In genomic region chr13:34750078-34750703, GRCh38 we compare ENCODE assay signal across 7 cellular contexts.
A peak's percentile ranks its signal among the peaks of the same experiment; 100 is the strongest.
DNase-seq lines count a peak whose midpoint lies in the region; ATAC-seq and TF ChIP-seq lines count a peak whose summit lies in the region.

No MANE protein-coding gene starts in this region.

- H3K9ac ChIP-seq in endodermal cell (ENCODE audit: extremely low read depth, low read length, poor library complexity, severe bottlenecking) = peak overlapping the region; percentile 38

- H3K4me3 ChIP-seq in endodermal cell (ENCODE audit: low read length) = peak overlapping the region; percentile 62
- H3K4me3 ChIP-seq in aorta (ENCODE audit: low read length in 2 of 2) = peak overlapping the region in 1 of 2 donors; percentile 39

- H3K4me1 Mint-ChIP-seq in endodermal cell = peaks cover 55% of the 10 kb centered on the region

- H3K36me3 ChIP-seq in endodermal cell (ENCODE audit: control insufficient read depth, insufficient read depth, low read length) = no peaks in the 10 kb centered on the region
- no peaks in the 10 kb centered on the region for H3K36me3 ChIP-seq in aorta (ENCODE audit: control insufficient read depth in 1 of 2, insufficient read depth in 2 of 2, low read length in 1 of 2)

- peak overlapping the region; percentile 67 for H3K27ac ChIP-seq in endodermal cell (ENCODE audit: low read depth, low read length)
- H3K27ac ChIP-seq in aorta (ENCODE audit: low read depth in 1 of 2, low read length in 2 of 2) = no peak overlapping the region

- H3K9me3 ChIP-seq in endodermal cell (ENCODE audit: control insufficient read depth, low read length) = peaks cover 12% of the 10 kb centered on the region
- no peaks in the 10 kb centered on the region for H3K9me3 ChIP-seq in aorta (ENCODE audit: control insufficient read depth, low read length)

- ATAC-seq in GM21529 (IDR thresholded peaks at IDR 0.05; ENCODE audit: unreplicated experiment) = peak; percentile 55
- no peak for ATAC-seq in left lobe of liver
- no peak for ATAC-seq in aorta (ENCODE audit: low FRiP score)

- intact Hi-C loops in aorta (cut with DNase I) = no loop called here

- H3K9me3 Mint-ChIP-seq in endodermal cell = peaks cover 20% of the 10 kb centered on the region

- H3K4me1 ChIP-seq in endodermal cell (ENCODE audit: control insufficient read depth, insufficient read depth, low read length) = peaks cover 17% of the 10 kb centered on the region
- peaks cover 0 to 2% of the 10 kb centered on the region in 2 donors for H3K4me1 ChIP-seq in aorta (ENCODE audit: control insufficient read depth in 1 of 2, insufficient read depth in 2 of 2, low read length in 2 of 2)

- H3K4me3 Mint-ChIP-seq in endodermal cell = peak overlapping the region; percentile 49

- no peaks in the 10 kb centered on the region for H3K36me3 Mint-ChIP-seq in endodermal cell (ENCODE audit: low read depth)

- H3K27me3 ChIP-seq in endodermal cell (ENCODE audit: control insufficient read depth, insufficient read depth, low read length, poor library complexity, severe bottlenecking) = no peaks in the 10 kb centered on the region
- H3K27me3 ChIP-seq in aorta (ENCODE audit: control insufficient read depth in 1 of 2, insufficient read depth in 2 of 2, low read length in 1 of 2) = no peaks in the 10 kb centered on the region

- TF ChIP-seq CTCF in endodermal cell (conservative IDR thresholded peaks at IDR 0.05) = no peak

- H3K27ac Mint-ChIP-seq in endodermal cell = peak overlapping the region; percentile 83

- DNase-seq in NCI-H1417 (lab: John Stamatoyannopoulos, UW) (peak; percentile 54 to 93 (median 81)), endodermal cell (peak; percentile 83), occipital lobe (lab: John Stamatoyannopoulos, UW) (peak; percentile 59), left lobe of liver (ENCODE audit: low spot score) (no peak), aorta (no peak), NCI-H226 (no peak)

- 56 to 63% methylated on average over 7 to 17 of the region's 17 CpGs for WGBS in endodermal cell (ENCODE audit: insufficient coverage in 1 of 2, insufficient read length in 1 of 2), 2 experiments
- 9 to 11% methylated on average over 17 of the region's 17 CpGs for WGBS in aorta, 2 donors

- H3K27me3 Mint-ChIP-seq in endodermal cell (ENCODE audit: insufficient read depth) = no peaks in the 10 kb centered on the region

Comparison
In these comparisons a context has a peak if more than half of its experiments do, and no peak if none do; other contexts are left out.
1. DNase-seq: peak in NCI-H1417 (3 of 3), endodermal cell (single experiment) and occipital lobe (single experiment); none in left lobe of liver (single experiment), aorta (0 of 2) and NCI-H226 (single experiment).